1 cellular context compared by ENCODE assay signal in genomic region chr22:29270475-29271271, GRCh38.
TF ChIP-seq lines count a peak whose summit lies in the region.

No MANE protein-coding gene starts in this region.

TF ChIP-seq in HepG2, 621 proteins besides CTCF, POLR2A, EP300 and RAD21 (continued from another document and continues in another):
- TF ChIP-seq NR2F6 (IDR thresholded peaks at IDR 0.05) (0 out of 2 replicates have a peak, but pooled peaks have one; percentile 20), NR2F6 (CRISPR knock-in tag; IDR thresholded peaks at IDR 0.05) (no peak), JUND (CRISPR knock-in tag; IDR thresholded peaks at IDR 0.05) (no peak), ZNF234 (CRISPR knock-in tag; conservative IDR thresholded peaks at IDR 0.05) (no peak), ZNF607 (CRISPR knock-in tag; IDR thresholded peaks at IDR 0.05; ENCODE audit: borderline replicate concordance) (no peak), SPEN (CRISPR knock-in tag; IDR thresholded peaks at IDR 0.05; ENCODE audit: low read depth) (no peak), SALL1 (CRISPR knock-in tag; IDR thresholded peaks at IDR 0.05) (no peak), ZNF616 (CRISPR knock-in tag; IDR thresholded peaks at IDR 0.05; ENCODE audit: low read depth) (no peak), YY1 (IDR thresholded peaks at IDR 0.05; ENCODE audit: insufficient read depth, insufficient replicate concordance, low read depth, low read length) (no peak), ZNF331 (CRISPR knock-in tag; IDR thresholded peaks at IDR 0.05) (no peak), ZBTB8A (CRISPR knock-in tag; IDR thresholded peaks at IDR 0.05; ENCODE audit: borderline replicate concordance, low read depth) (no peak), ZNF20 (CRISPR knock-in tag; IDR thresholded peaks at IDR 0.05) (0 out of 2 replicates have a peak, but pooled peaks have one; percentile 27), STAT5B (CRISPR knock-in tag; IDR thresholded peaks at IDR 0.05) (no peak), ELF1 (CRISPR knock-in tag; IDR thresholded peaks at IDR 0.05) (no peak), ZNF556 (CRISPR knock-in tag; IDR thresholded peaks at IDR 0.05; ENCODE audit: borderline replicate concordance) (no peak), MED1 (CRISPR knock-in tag; IDR thresholded peaks at IDR 0.05) (0 out of 2 replicates have a peak, but pooled peaks have one; percentile 7), GFI1 (CRISPR knock-in tag; IDR thresholded peaks at IDR 0.05; ENCODE audit: borderline replicate concordance) (peak; percentile 92), ETS1 (CRISPR knock-in tag; IDR thresholded peaks at IDR 0.05) (no peak), ZEB1 (IDR thresholded peaks at IDR 0.05; ENCODE audit: insufficient replicate concordance, low read depth) (no peak), ZNF503 (CRISPR knock-in tag; IDR thresholded peaks at IDR 0.05) (no peak), SOX6 (IDR thresholded peaks at IDR 0.05) (no peak), SOX6 (CRISPR knock-in tag; IDR thresholded peaks at IDR 0.05) (peak; percentile 18; the same call in 1 of the 2 replicates), ZNF280B (CRISPR knock-in tag; IDR thresholded peaks at IDR 0.05; ENCODE audit: borderline replicate concordance) (no peak), ZFP62 (CRISPR knock-in tag; IDR thresholded peaks at IDR 0.05) (no peak), WIZ (CRISPR knock-in tag; IDR thresholded peaks at IDR 0.05) (no peak), ARID5B (CRISPR knock-in tag; IDR thresholded peaks at IDR 0.05) (peak; percentile 33; the same call in 1 of the 2 replicates), ZNF652 (CRISPR knock-in tag; IDR thresholded peaks at IDR 0.05; ENCODE audit: borderline replicate concordance, low read depth) (no peak), GRHL1 (CRISPR knock-in tag; conservative IDR thresholded peaks at IDR 0.05) (no peak), SKIL (CRISPR knock-in tag; IDR thresholded peaks at IDR 0.05; ENCODE audit: borderline replicate concordance) (no peak), PHF21A (CRISPR knock-in tag; IDR thresholded peaks at IDR 0.05) (peak; percentile 11; the same call in 1 of the 2 replicates), ZNF460 (CRISPR knock-in tag; IDR thresholded peaks at IDR 0.05; ENCODE audit: borderline replicate concordance) (no peak), CHD4 (IDR thresholded peaks at IDR 0.05; ENCODE audit: borderline replicate concordance, low read length) (no peak), KDM2A (CRISPR knock-in tag; IDR thresholded peaks at IDR 0.05; ENCODE audit: borderline replicate concordance, low read depth) (no peak), SRSF9 (IDR thresholded peaks at IDR 0.05; ENCODE audit: borderline replicate concordance, insufficient read depth, low read depth, low read length, poor library complexity, severe bottlenecking) (no peak), HOXA5 (CRISPR knock-in tag; IDR thresholded peaks at IDR 0.05) (0 out of 2 replicates have a peak, but pooled peaks have one; percentile 15), ZNF713 (CRISPR knock-in tag; IDR thresholded peaks at IDR 0.05) (no peak), REXO4 (CRISPR knock-in tag; IDR thresholded peaks at IDR 0.05; ENCODE audit: borderline replicate concordance) (no peak), TEF (CRISPR knock-in tag; IDR thresholded peaks at IDR 0.05) (0 out of 2 replicates have a peak, but pooled peaks have one; percentile 34), GMEB2 (CRISPR knock-in tag; IDR thresholded peaks at IDR 0.05; ENCODE audit: low read depth) (no peak), SMYD3 (CRISPR knock-in tag; IDR thresholded peaks at IDR 0.05) (no peak), ZNF142 (CRISPR knock-in tag; IDR thresholded peaks at IDR 0.05) (no peak)
